8 cellular contexts compared by ENCODE assay signal in the genomic region with DNA sequence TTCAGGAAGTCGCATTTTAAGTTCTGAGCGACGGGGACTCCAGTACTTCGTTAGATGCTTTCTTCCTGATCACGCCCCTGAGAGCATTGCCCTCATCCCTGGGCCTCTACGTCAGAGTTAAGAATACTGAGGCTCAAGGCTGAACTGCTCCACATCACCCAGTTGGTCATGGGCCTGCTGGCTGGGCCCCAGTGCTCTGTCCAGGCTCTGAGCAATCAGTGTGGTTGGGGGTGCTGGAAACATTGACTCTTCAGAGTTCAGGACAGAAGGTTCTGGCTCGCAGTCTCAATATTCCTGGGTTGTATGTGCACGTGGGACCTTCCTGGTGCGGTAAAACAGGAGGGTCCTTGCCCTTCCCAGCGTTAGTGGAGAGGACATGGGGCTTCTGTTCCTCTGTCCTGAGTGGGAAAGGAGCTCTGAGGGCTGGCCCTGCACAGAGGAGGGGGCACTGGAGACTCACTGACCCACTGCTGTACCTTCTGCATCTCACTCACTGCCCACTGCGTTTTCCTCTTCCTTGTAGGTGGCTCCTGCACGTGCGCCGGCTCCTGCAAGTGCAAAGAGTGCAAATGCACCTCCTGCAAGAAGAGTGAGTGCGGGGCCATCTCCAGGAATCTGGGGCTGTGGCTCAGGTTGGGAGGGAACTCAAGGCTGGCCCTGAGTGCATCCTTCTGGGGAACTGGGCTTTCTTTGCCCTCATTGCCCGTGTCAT. TPM values are rescaled to one million over a fixed set of nuclear protein-coding genes. Genes with fewer than 3 reads are reported as not detected.
DNase-seq lines count a peak whose midpoint lies in the region; ATAC-seq and TF ChIP-seq lines count a peak whose summit lies in the region.

No MANE protein-coding gene starts in this region.

- H3K4me3 Mint-ChIP-seq in T-helper 1 cell treated with Interleukin-12 subunit alpha and Interleukin-12 subunit beta and Interleukin-4 antibody, amounts not matched to agents 30 μg/mL and 1 μg/mL, for 36 hours = peak overlapping the region; percentile 95
- H3K4me3 Mint-ChIP-seq in activated T-helper 17 cell treated with anti-CD3 and anti-CD28 coated beads, Interleukin-2, amount 50 U/mL, for 72 hours = peak overlapping the region; percentile 85

- H3K27ac Mint-ChIP-seq in T-helper 1 cell treated with Interleukin-12 subunit alpha and Interleukin-12 subunit beta and Interleukin-4 antibody, amounts not matched to agents 30 μg/mL and 1 μg/mL, for 36 hours = peak overlapping the region; percentile 91
- H3K27ac Mint-ChIP-seq in activated T-helper 17 cell treated with anti-CD3 and anti-CD28 coated beads, Interleukin-2, amount 50 U/mL, for 72 hours = no peak overlapping the region

- no peaks in the 10 kb centered on the region for H3K9me3 ChIP-seq in right atrium auricular region
- no peaks in the 10 kb centered on the region for H3K9me3 ChIP-seq in WERI-Rb-1 (ENCODE audit: severe bottlenecking)

- H3K36me3 ChIP-seq in right atrium auricular region = no peaks in the 10 kb centered on the region
- no peaks in the 10 kb centered on the region for H3K36me3 ChIP-seq in WERI-Rb-1

- H3K9me3 Mint-ChIP-seq in T-helper 1 cell treated with Interleukin-12 subunit alpha and Interleukin-12 subunit beta and Interleukin-4 antibody, amounts not matched to agents 30 μg/mL and 1 μg/mL, for 36 hours = no peaks in the 10 kb centered on the region
- H3K9me3 Mint-ChIP-seq in activated T-helper 17 cell treated with anti-CD3 and anti-CD28 coated beads, Interleukin-2, amount 50 U/mL, for 72 hours = no peaks in the 10 kb centered on the region

- H3K36me3 Mint-ChIP-seq in T-helper 1 cell treated with Interleukin-12 subunit alpha and Interleukin-12 subunit beta and Interleukin-4 antibody, amounts not matched to agents 30 μg/mL and 1 μg/mL, for 36 hours (ENCODE audit: low read depth) = peaks cover 5% of the 10 kb centered on the region
- no peaks in the 10 kb centered on the region for H3K36me3 Mint-ChIP-seq in activated T-helper 17 cell treated with anti-CD3 and anti-CD28 coated beads, Interleukin-2, amount 50 U/mL, for 72 hours (ENCODE audit: low read depth)

- no peak for DNase-seq in T-helper 1 cell
- DNase-seq in right atrium auricular region (ENCODE audit: low spot score) = no peak
- peak; percentile 51 for DNase-seq in skeletal muscle cell (ENCODE audit: low read depth)
- DNase-seq in WERI-Rb-1 = no peak
- DNase-seq in NCI-H524 (lab: John Stamatoyannopoulos, UW) = no peak
- no peak for DNase-seq in NCI-H2107 (lab: John Stamatoyannopoulos, UW)

- H3K4me1 Mint-ChIP-seq in T-helper 1 cell treated with Interleukin-12 subunit alpha and Interleukin-12 subunit beta and Interleukin-4 antibody, amounts not matched to agents 30 μg/mL and 1 μg/mL, for 36 hours (ENCODE audit: low read depth) = peaks cover 15% of the 10 kb centered on the region
- H3K4me1 Mint-ChIP-seq in activated T-helper 17 cell treated with anti-CD3 and anti-CD28 coated beads, Interleukin-2, amount 50 U/mL, for 72 hours = peaks cover 11% of the 10 kb centered on the region

- H3K27me3 Mint-ChIP-seq in T-helper 1 cell treated with Interleukin-12 subunit alpha and Interleukin-12 subunit beta and Interleukin-4 antibody, amounts not matched to agents 30 μg/mL and 1 μg/mL, for 36 hours (ENCODE audit: low read depth) = peaks cover 31% of the 10 kb centered on the region
- peaks cover 6% of the 10 kb centered on the region for H3K27me3 Mint-ChIP-seq in activated T-helper 17 cell treated with anti-CD3 and anti-CD28 coated beads, Interleukin-2, amount 50 U/mL, for 72 hours

- TF ChIP-seq CTCF in right atrium auricular region (IDR thresholded peaks at IDR 0.05) (no peak), WERI-Rb-1 (IDR thresholded peaks at IDR 0.05; ENCODE audit: low read depth, low read length) (no peak)

- H3K4me3 ChIP-seq in right atrium auricular region (peak overlapping the region; percentile 47 to 70), skeletal muscle cell (ENCODE audit: low read depth, low read length) (peak overlapping the region; percentile 72), WERI-Rb-1 (ENCODE audit: low read depth, low read length) (no peak overlapping the region)

- H3K27me3 ChIP-seq in right atrium auricular region (no peaks in the 10 kb centered on the region), WERI-Rb-1 (ENCODE audit: insufficient read depth, low read depth, severe bottlenecking) (no peaks in the 10 kb centered on the region)

- H3K4me1 ChIP-seq in right atrium auricular region = peaks cover 0 to 34% of the 10 kb centered on the region in 2 donors

- peak; percentile 49 for ATAC-seq in activated T-helper 17 cell treated with anti-CD3 and anti-CD28 coated beads, Interleukin-2, amount 50 U/mL, for 72 hours (replicated peaks)

- peak overlapping the region; percentile 96 for H3K27ac ChIP-seq in right atrium auricular region
- no peak overlapping the region for H3K27ac ChIP-seq in WERI-Rb-1

RNA-seq across cellular contexts. Expression of gene MT1E, which starts 0.5 kb away (rescaled TPM):
- total RNA-seq in activated T-helper 17 cell treated with anti-CD3 and anti-CD28 coated beads, Interleukin-2, amount 50 U/mL, for 72 hours = under 1 TPM in 1 of 2 donors, not detected in 1; 0.53 TPM
- total RNA-seq in right atrium auricular region = 100 to 1,000 TPM; 129 to 210 TPM

RNA-seq across cellular contexts. Expression of gene MT1M, which starts 6.4 kb away (rescaled TPM):
- total RNA-seq in activated T-helper 17 cell treated with anti-CD3 and anti-CD28 coated beads, Interleukin-2, amount 50 U/mL, for 72 hours = not detected
- total RNA-seq in right atrium auricular region = 1 to 10 TPM; 5.2 to 9.9 TPM

RNA-seq across cellular contexts. Expression of gene MT1A, which starts 12.4 kb away (rescaled TPM):
- 1 to 10 TPM; 1.5 to 6.5 TPM for total RNA-seq in activated T-helper 17 cell treated with anti-CD3 and anti-CD28 coated beads, Interleukin-2, amount 50 U/mL, for 72 hours
- total RNA-seq in right atrium auricular region = 10 to 100 TPM in 1 of 2 donors, not detected in 1; 30.0 TPM

RNA-seq across cellular contexts. Expression of gene MT2A, which starts 17.7 kb away (rescaled TPM):
- total RNA-seq in activated T-helper 17 cell treated with anti-CD3 and anti-CD28 coated beads, Interleukin-2, amount 50 U/mL, for 72 hours = 100 to 1,000 TPM in 1 of 2 donors, 10 to 100 TPM in 1; 25.6 to 114 TPM
- total RNA-seq in right atrium auricular region = 100 to 1,000 TPM in 1 of 2 donors, 10 to 100 TPM in 1; 33.3 to 118 TPM

RNA-seq across cellular contexts. Expression of gene MT1B, which starts 25.6 kb away (rescaled TPM):
- total RNA-seq in activated T-helper 17 cell treated with anti-CD3 and anti-CD28 coated beads, Interleukin-2, amount 50 U/mL, for 72 hours = not detected
- total RNA-seq in right atrium auricular region = not detected

Comparison
In these comparisons a context has a peak if more than half of its experiments do, and no peak if none do; other contexts are left out.
1. RNA of gene MT1E, which starts 0.5 kb away (total RNA-seq): 129 to 210 TPM in right atrium auricular region; 0.53 TPM in activated T-helper 17 cell treated with anti-CD3 and anti-CD28 coated beads, Interleukin-2, amount 50 U/mL, for 72 hours; every median in the first group is over 10 times any median in the second.
2. RNA of gene MT1M, which starts 6.4 kb away (total RNA-seq): 5.2 to 9.9 TPM in right atrium auricular region; not detected in activated T-helper 17 cell treated with anti-CD3 and anti-CD28 coated beads, Interleukin-2, amount 50 U/mL, for 72 hours; every median in the first group is over 4 times any median in the second.